ENCODE assay signal across 18 cellular contexts in the genomic region with DNA sequence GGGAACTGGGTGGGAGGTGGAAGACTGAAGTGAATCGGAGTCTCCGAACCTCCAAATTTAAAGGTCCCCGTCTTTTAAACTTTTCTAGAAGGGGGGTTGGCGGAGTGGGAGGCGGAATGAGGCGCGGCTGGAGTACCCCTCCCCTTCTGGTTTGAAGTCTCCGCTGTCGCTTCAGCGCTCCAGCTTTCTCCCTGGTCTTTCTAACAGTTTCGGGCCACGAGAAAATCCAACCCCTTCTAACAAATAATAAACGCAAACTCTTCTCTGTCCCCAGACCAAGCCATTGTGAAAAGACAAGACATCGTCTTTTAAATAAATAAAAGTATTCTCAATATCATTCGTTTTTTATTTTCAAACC. TPM values are rescaled to one million over a fixed set of nuclear protein-coding genes. Genes with fewer than 3 reads are reported as not detected.
DNase-seq lines count a peak whose midpoint lies in the region; ATAC-seq and TF ChIP-seq lines count a peak whose summit lies in the region.
"Had no signal": no experiment of that assay in that cellular context is flagged by ENCODE, and none has a peak within 500 bp of the region (broad histone marks: within the 10 kb centered on the region; RNA-seq: fewer than 3 reads in every experiment).

No MANE protein-coding gene starts in this region.

- H3K79me2 ChIP-seq in neural progenitor cell (ENCODE audit: low read depth): no peaks in the 10 kb centered on the region

- intact Hi-C loops in body of pancreas (cut with DNase I): no loop called here

- peak overlapping the region; percentile 12; the same call in 1 of the 2 replicates for H3K9ac ChIP-seq in ES-I3 (ENCODE audit: low read depth, low read length)
- no peak overlapping the region for H3K9ac ChIP-seq in iPS-20b (ENCODE audit: low read depth, low read length)
- H3K9ac ChIP-seq in neural progenitor cell: no peak overlapping the region

- 12 to 14% methylated on average over 15 of the region's 15 CpGs for WGBS in body of pancreas, 2 donors

- DNase-seq in body of pancreas: peak in 1 of 4 donors; percentile 27
- DNase-seq in neural progenitor cell (ENCODE audit: low spot score): peak; percentile 38
- DNase-seq in DMS79 (lab: John Stamatoyannopoulos, UW): no peak
- no peak for DNase-seq in NAMALWA (ENCODE audit: low spot score)
- DNase-seq in activated T-cell treated with anti-CD3 and anti-CD28 coated beads, Interleukin-2, amount 50 U/mL, for 1 hour: no peak
- no peak for DNase-seq in NCI-H446 (lab: John Stamatoyannopoulos, UW)
- DNase-seq: activated CD4-positive, CD25-positive, alpha-beta regulatory T cell treated with anti-CD3 and anti-CD28 coated beads, Interleukin-2, amount 50 U/mL, for 72 hours; activated CD8-positive, alpha-beta T cell treated with anti-CD3 and anti-CD28 coated beads for 36 hours; activated gamma-delta T cell treated with Interleukin-2 at 50 U/mL for 16 hours; head of caudate nucleus; NCI-H1436 treated with DMSO at 0.1 percent for 48 hours; ovary; right lobe of liver; RPMI8226 had no signal

- no peaks in the 10 kb centered on the region for H3K9me3 Mint-ChIP-seq in neural progenitor cell

- H4K20me1 ChIP-seq in neural progenitor cell (ENCODE audit: low read depth): peaks cover 23% of the 10 kb centered on the region

- H3K27ac Mint-ChIP-seq in neural progenitor cell: no peak overlapping the region
- H3K27ac Mint-ChIP-seq: activated CD8-positive, alpha-beta T cell treated with anti-CD3 and anti-CD28 coated beads for 36 hours had no signal

- no peak for TF ChIP-seq POLR2A in body of pancreas (IDR thresholded peaks at IDR 0.05)

- H3K4me3 Mint-ChIP-seq in neural progenitor cell: peak overlapping the region; percentile 84
- H3K4me3 Mint-ChIP-seq: activated CD8-positive, alpha-beta T cell treated with anti-CD3 and anti-CD28 coated beads for 36 hours had no signal

- ATAC-seq in body of pancreas: no peak
- ATAC-seq: A549; activated CD8-positive, alpha-beta T cell treated with anti-CD3 and anti-CD28 coated beads for 36 hours; right lobe of liver had no signal

- H3K27ac ChIP-seq in body of pancreas: peak overlapping the region; percentile 63 to 96 (median 92)
- no peak overlapping the region for H3K27ac ChIP-seq in iPS-20b (ENCODE audit: low read length)
- no peak overlapping the region for H3K27ac ChIP-seq in neural progenitor cell
- H3K27ac ChIP-seq: A549, ovary, right lobe of liver had no signal

- no peak for TF ChIP-seq CTCF in body of pancreas (IDR thresholded peaks at IDR 0.05)
- no peak for TF ChIP-seq CTCF in neural progenitor cell (IDR thresholded peaks at IDR 0.05)

- no peaks in the 10 kb centered on the region for H3K27me3 ChIP-seq in body of pancreas
- peaks cover 87% of the 10 kb centered on the region for H3K27me3 ChIP-seq in iPS-20b (ENCODE audit: insufficient read depth, low read length)
- peaks cover 73% of the 10 kb centered on the region for H3K27me3 ChIP-seq in neural progenitor cell
- H3K27me3 ChIP-seq: ovary had no signal

- peaks cover 55% of the 10 kb centered on the region for H3K27me3 Mint-ChIP-seq in neural progenitor cell (ENCODE audit: insufficient read depth, low read depth)

- peaks cover 59% of the 10 kb centered on the region for H3F3A ChIP-seq in neural progenitor cell (ENCODE audit: low read depth)

- H3K4me2 ChIP-seq in neural progenitor cell: peak overlapping the region; percentile 95
- H3K4me2 ChIP-seq: A549 had no signal

- H3K36me3 ChIP-seq in ES-I3 (ENCODE audit: insufficient read depth, low read length) (no peaks in the 10 kb centered on the region), body of pancreas (replicated peaks in 1 of 2; ENCODE audit: insufficient read depth in 1 of 2, low read depth in 2 of 2) (no peaks in the 10 kb centered on the region), iPS-20b (ENCODE audit: insufficient read depth, low read depth, low read length) (no peaks in the 10 kb centered on the region), neural progenitor cell (no peaks in the 10 kb centered on the region)
- H3K36me3 ChIP-seq: HAP-1, ovary, right lobe of liver had no signal

- no peak overlapping the region for H2AFZ ChIP-seq in neural progenitor cell (replicated peaks)

- H3K9me3 ChIP-seq in ES-I3 (ENCODE audit: control insufficient read depth, insufficient read depth, low read length) (no peaks in the 10 kb centered on the region), body of pancreas (no peaks in the 10 kb centered on the region), iPS-20b (ENCODE audit: insufficient read depth, low read depth, low read length) (no peaks in the 10 kb centered on the region), neural progenitor cell (ENCODE audit: low read depth) (no peaks in the 10 kb centered on the region)
- H3K9me3 ChIP-seq: A549, HAP-1, ovary, right lobe of liver had no signal

- H3K36me3 Mint-ChIP-seq in neural progenitor cell: no peaks in the 10 kb centered on the region

- H3K4me1 Mint-ChIP-seq in neural progenitor cell: peaks cover 48% of the 10 kb centered on the region

- H3K4me1 ChIP-seq in ES-I3 (ENCODE audit: insufficient read depth, low read length) (0 out of 2 replicates have a peak, but pooled peaks cover 4% of the 10 kb centered on the region), body of pancreas (peaks cover 50% of the 10 kb centered on the region), iPS-20b (ENCODE audit: insufficient read depth, low read length) (peaks cover 43% of the 10 kb centered on the region), neural progenitor cell (peaks cover 51% of the 10 kb centered on the region)

- H3K4me3 ChIP-seq in body of pancreas: no peak overlapping the region
- peak overlapping the region; percentile 75 for H3K4me3 ChIP-seq in iPS-20b (ENCODE audit: low read length)
- peak overlapping the region; percentile 61 for H3K4me3 ChIP-seq in neural progenitor cell
- H3K4me3 ChIP-seq: A549, HAP-1, ovary, right lobe of liver had no signal

RNA-seq across cellular contexts. Expression of a gene that starts 2.5 kb away (rescaled TPM):
- total RNA-seq in body of pancreas (10 to 100 TPM; 47.5 to 58.1 TPM), neural progenitor cell (ENCODE audit: low replicate concordance) (5.2 and 7.8 TPM in 2 replicates)
- total RNA-seq: activated CD8-positive, alpha-beta T cell treated with anti-CD3 and anti-CD28 coated beads for 36 hours had no signal

Comparison
In these comparisons a context has a peak if more than half of its experiments do, and no peak if none do; other contexts are left out.
1. H3K27ac ChIP-seq: peak in body of pancreas (4 of 4); none in iPS-20b (single experiment) and neural progenitor cell (single experiment).
2. H3K4me3 ChIP-seq: peak in iPS-20b (single experiment) and neural progenitor cell (single experiment); none in body of pancreas (0 of 2).